ENCODE assay signal across 16 cellular contexts in genomic region chr3:47117803-47118364, GRCh38. TPM values are rescaled to one million over a fixed set of nuclear protein-coding genes. Genes with fewer than 3 reads are reported as not detected.
DNase-seq lines count a peak whose midpoint lies in the region; ATAC-seq lines count a peak whose summit lies in the region.
"Had no signal": no experiment of that assay in that cellular context is flagged by ENCODE, and none has a peak within 500 bp of the region (broad histone marks: within the 10 kb centered on the region; RNA-seq: fewer than 3 reads in every experiment).

No MANE protein-coding gene starts in this region.

- H3K4me1 Mint-ChIP-seq in activated CD4-positive, alpha-beta memory T cell treated with anti-CD3 and anti-CD28 coated beads for 36 hours (ENCODE audit: low read depth): peaks cover 42% of the 10 kb centered on the region
- H3K4me1 Mint-ChIP-seq in naive thymus-derived CD8-positive, alpha-beta T cell: peaks cover 28 to 55% (median 48%) of the 10 kb centered on the region in 4 donors

- H3K4me3 Mint-ChIP-seq in activated CD4-positive, alpha-beta memory T cell treated with anti-CD3 and anti-CD28 coated beads for 36 hours: no peak overlapping the region
- H3K4me3 Mint-ChIP-seq in naive thymus-derived CD8-positive, alpha-beta T cell: peak overlapping the region in 4 of 10 donors; percentile 2 to 19 (median 10)
- H3K4me3 Mint-ChIP-seq: stimulated activated effector memory CD8-positive, alpha-beta T cell treated with anti-CD3 and anti-CD28 coated beads, Interleukin-12 subunit alpha, Interleukin-12 subunit beta, amount 100 ng/mL, for 72 hours had no signal

- CTCF ChIA-PET in activated CD4-positive, alpha-beta memory T cell treated with anti-CD3 and anti-CD28 coated beads for 36 hours (lab: Charles Lee): no interaction called here

- no peaks in the 10 kb centered on the region for H3K27me3 Mint-ChIP-seq in activated CD4-positive, alpha-beta memory T cell treated with anti-CD3 and anti-CD28 coated beads for 36 hours
- H3K27me3 Mint-ChIP-seq in naive thymus-derived CD8-positive, alpha-beta T cell: no peaks in the 10 kb centered on the region

- H3K9ac ChIP-seq in HUES48 (ENCODE audit: low read depth, low read length): no peak overlapping the region

- H3K4me3 ChIP-seq in HUES48 (ENCODE audit: low read depth, low read length): no peak overlapping the region

- intact Hi-C loops in activated CD4-positive, alpha-beta memory T cell treated with anti-CD3 and anti-CD28 coated beads for 36 hours (cut with micrococcal nuclease): no loop called here

- peaks cover 73% of the 10 kb centered on the region for H3K36me3 ChIP-seq in HUES48 (ENCODE audit: control insufficient read depth, insufficient read depth, low read length)

- ATAC-seq in activated CD4-positive, CD25-positive, alpha-beta regulatory T cell treated with anti-CD3 and anti-CD28 coated beads, Interleukin-2, amount 50 U/mL, for 24 hours: peak; percentile 64 to 86
- peak; percentile 63 to 68 for ATAC-seq in naive thymus-derived CD8-positive, alpha-beta T cell
- ATAC-seq in GM19452 (IDR thresholded peaks at IDR 0.05; ENCODE audit: unreplicated experiment) (no peak), HG02938 (IDR thresholded peaks at IDR 0.05; ENCODE audit: unreplicated experiment) (no peak)
- ATAC-seq: activated naive CD4-positive, alpha-beta T cell treated with anti-CD3 and anti-CD28 coated beads, Interleukin-2, amount 50 U/mL, for 72 hours; PC-3; stimulated activated effector memory CD8-positive, alpha-beta T cell treated with anti-CD3 and anti-CD28 coated beads, Interleukin-12 subunit alpha, Interleukin-12 subunit beta, amount 100 ng/mL, for 72 hours had no signal

- H3K27me3 ChIP-seq in HUES48 (ENCODE audit: control insufficient read depth, insufficient read depth, low read length): no peaks in the 10 kb centered on the region

- no peaks in the 10 kb centered on the region for H3K9me3 ChIP-seq in HUES48 (ENCODE audit: control insufficient read depth, insufficient read depth, low read length)

- H3K9me3 Mint-ChIP-seq in activated CD4-positive, alpha-beta memory T cell treated with anti-CD3 and anti-CD28 coated beads for 36 hours: peaks cover 2% of the 10 kb centered on the region
- no peaks in the 10 kb centered on the region for H3K9me3 Mint-ChIP-seq in naive thymus-derived CD8-positive, alpha-beta T cell
- H3K9me3 Mint-ChIP-seq: stimulated activated effector memory CD8-positive, alpha-beta T cell treated with anti-CD3 and anti-CD28 coated beads, Interleukin-12 subunit alpha, Interleukin-12 subunit beta, amount 100 ng/mL, for 72 hours had no signal

- H3K27ac ChIP-seq in HUES48 (ENCODE audit: low read depth, low read length): peak overlapping the region; percentile 10

- H3K27ac Mint-ChIP-seq in activated CD4-positive, alpha-beta memory T cell treated with anti-CD3 and anti-CD28 coated beads for 36 hours: peak overlapping the region; percentile 55
- H3K27ac Mint-ChIP-seq in naive thymus-derived CD8-positive, alpha-beta T cell: peak overlapping the region; percentile 4 to 70 (median 16)
- H3K27ac Mint-ChIP-seq: stimulated activated effector memory CD8-positive, alpha-beta T cell treated with anti-CD3 and anti-CD28 coated beads, Interleukin-12 subunit alpha, Interleukin-12 subunit beta, amount 100 ng/mL, for 72 hours had no signal

- peaks cover 23% of the 10 kb centered on the region for H3K4me1 ChIP-seq in HUES48 (ENCODE audit: control insufficient read depth, insufficient read depth, low read length)

- DNase-seq in activated CD4-positive, CD25-positive, alpha-beta regulatory T cell (lab: John Stamatoyannopoulos, UW): no peak
- no peak for DNase-seq in activated CD4-positive, alpha-beta memory T cell treated with anti-CD3 and anti-CD28 coated beads for 36 hours
- DNase-seq in naive thymus-derived CD8-positive, alpha-beta T cell: peak in 2 of 10 donors; percentile 8
- DNase-seq in hypothalamus (lab: John Stamatoyannopoulos, UW): no peak
- DNase-seq: ACHN; activated CD4-positive, alpha-beta T cell treated with anti-CD3 and anti-CD28 coated beads, Interleukin-2, amount 50 U/mL, for 4 hours; mesendoderm; NCI-H1417 treated with DMSO at 0.1 percent for 48 hours; nucleus accumbens; PC-3 had no signal

- H3K36me3 Mint-ChIP-seq in activated CD4-positive, alpha-beta memory T cell treated with anti-CD3 and anti-CD28 coated beads for 36 hours: peaks cover 46% of the 10 kb centered on the region
- peaks cover 2 to 84% (median 39%) of the 10 kb centered on the region in 3 donors for H3K36me3 Mint-ChIP-seq in naive thymus-derived CD8-positive, alpha-beta T cell

- POLR2A ChIA-PET in activated CD4-positive, alpha-beta memory T cell treated with anti-CD3 and anti-CD28 coated beads for 36 hours (lab: Charles Lee): interaction anchor here (0.7 kb wide), 1 partner anchor 1368 kb away, joined by 6 read pairs; no protein-coding TSS in a partner anchor
- POLR2A ChIA-PET in naive thymus-derived CD8-positive, alpha-beta T cell (lab: Charles Lee): interaction anchor here (0.9 to 1.0 kb wide), 2 partner anchors 46 to 130 kb away, joined by 3 to 4 read pairs; partner anchors contain the start of gene SETD2

RNA-seq across cellular contexts. Expression of gene SETD2, which starts 46.0 kb away (rescaled TPM):
- total RNA-seq in activated CD4-positive, alpha-beta memory T cell treated with anti-CD3 and anti-CD28 coated beads for 36 hours: 10 to 100 TPM; 31.2 to 31.8 TPM
- total RNA-seq in naive thymus-derived CD8-positive, alpha-beta T cell: 10 to 100 TPM; 77.2 to 85.0 TPM
- 10 to 100 TPM; 11.8 to 23.4 (median 14.3) TPM for polyA plus RNA-seq in naive thymus-derived CD8-positive, alpha-beta T cell

Comparison
In these comparisons a context has a peak if more than half of its experiments do, and no peak if none do; other contexts are left out.
1. ATAC-seq: peak in activated CD4-positive, CD25-positive, alpha-beta regulatory T cell treated with anti-CD3 and anti-CD28 coated beads, Interleukin-2, amount 50 U/mL, for 24 hours (2 of 2) and naive thymus-derived CD8-positive, alpha-beta T cell (2 of 2); none in GM19452 (single experiment) and HG02938 (single experiment).